31 cellular contexts compared by ENCODE assay signal in genomic region chr9:14249527-14249926, GRCh38.
"Had no signal": no experiment of that assay in that cellular context is flagged by ENCODE, and none has a peak within 500 bp of the region (broad histone marks: within the 10 kb centered on the region; RNA-seq: fewer than 3 reads in every experiment).

No MANE protein-coding gene starts in this region.

- H3K4me1 Mint-ChIP-seq: activated CD4-positive, alpha-beta memory T cell treated with anti-CD3 and anti-CD28 coated beads, Interleukin-2, amount 10 ng/mL, durations not matched to agents 7 days and 5 days; activated CD4-positive, alpha-beta T cell treated with anti-CD3 and anti-CD28 coated beads, Interleukin-2, amount 10 ng/mL, durations not matched to agents 7 days and 5 days; activated T-helper 17 cell treated with anti-CD3 and anti-CD28 coated beads, Interleukin-2, amount 50 U/mL, for 72 hours; stimulated activated effector memory CD8-positive, alpha-beta T cell treated with anti-CD3 and anti-CD28 coated beads, Interleukin-12 subunit alpha, Interleukin-12 subunit beta, amount 100 ng/mL, for 72 hours; T-helper 17 cell had no signal

- H3K27me3 Mint-ChIP-seq: activated CD4-positive, alpha-beta memory T cell treated with anti-CD3 and anti-CD28 coated beads, Interleukin-2, amount 10 ng/mL, durations not matched to agents 7 days and 5 days; activated CD4-positive, alpha-beta T cell treated with anti-CD3 and anti-CD28 coated beads, Interleukin-2, amount 10 ng/mL, durations not matched to agents 7 days and 5 days; dendritic cell treated with granulocyte-macrophage colony-stimulating factor and Interleukin-4, amounts not matched to agents 40 ng/mL and 50 ng/mL, for 4 days had no signal

- H3K9me3 Mint-ChIP-seq: activated CD4-positive, alpha-beta memory T cell treated with anti-CD3 and anti-CD28 coated beads, Interleukin-2, amount 10 ng/mL, durations not matched to agents 7 days and 5 days; activated CD4-positive, alpha-beta T cell treated with anti-CD3 and anti-CD28 coated beads, Interleukin-2, amount 10 ng/mL, durations not matched to agents 7 days and 5 days; activated T-cell treated with anti-CD3 and anti-CD28 coated beads, Interleukin-2, amount 50 U/mL, for 4 hours; activated T-helper 17 cell treated with anti-CD3 and anti-CD28 coated beads, Interleukin-2, amount 50 U/mL, for 72 hours; dendritic cell treated with granulocyte-macrophage colony-stimulating factor and Interleukin-4, amounts not matched to agents 40 ng/mL and 50 ng/mL, for 4 days; endodermal cell; nephron progenitor cell; stimulated activated effector memory CD8-positive, alpha-beta T cell treated with anti-CD3 and anti-CD28 coated beads, Interleukin-12 subunit alpha, Interleukin-12 subunit beta, amount 100 ng/mL, for 72 hours; stimulated activated naive CD8-positive, alpha-beta T cell treated with anti-CD3 and anti-CD28 coated beads, Interleukin-15, Interleukin-2, amounts not matched to agents 100 ng/mL and 50 ng/mL, for 24 hours had no signal

- H3K4me3 ChIP-seq: breast epithelium, esophagus muscularis mucosa, heart left ventricle, lower lobe of right lung, mucosa of descending colon, skin epidermis had no signal

- H3K27ac ChIP-seq: esophagus muscularis mucosa, foreskin keratinocyte, lower lobe of right lung, neutrophil, skin epidermis had no signal

- H3K9me3 ChIP-seq: breast epithelium, esophagus muscularis mucosa, heart left ventricle, lower lobe of right lung, mucosa of descending colon, neutrophil had no signal

- H3K36me3 ChIP-seq: breast epithelium, esophagus muscularis mucosa, lower lobe of right lung, neutrophil had no signal

- H3K36me3 Mint-ChIP-seq: stimulated activated effector memory CD8-positive, alpha-beta T cell treated with anti-CD3 and anti-CD28 coated beads, Interleukin-12 subunit alpha, Interleukin-12 subunit beta, amount 100 ng/mL, for 72 hours had no signal

- H3K27ac Mint-ChIP-seq: activated CD4-positive, alpha-beta memory T cell treated with anti-CD3 and anti-CD28 coated beads, Interleukin-2, amount 10 ng/mL, durations not matched to agents 7 days and 5 days; activated CD4-positive, alpha-beta T cell treated with anti-CD3 and anti-CD28 coated beads, Interleukin-2, amount 10 ng/mL, durations not matched to agents 7 days and 5 days; activated T-helper 17 cell treated with anti-CD3 and anti-CD28 coated beads, Interleukin-2, amount 50 U/mL, for 72 hours; dendritic cell treated with granulocyte-macrophage colony-stimulating factor and Interleukin-4, amounts not matched to agents 40 ng/mL and 50 ng/mL, for 4 days; endodermal cell; nephron progenitor cell; stimulated activated effector memory CD8-positive, alpha-beta T cell treated with anti-CD3 and anti-CD28 coated beads, Interleukin-12 subunit alpha, Interleukin-12 subunit beta, amount 100 ng/mL, for 72 hours; stimulated activated naive CD8-positive, alpha-beta T cell treated with anti-CD3 and anti-CD28 coated beads, Interleukin-15, Interleukin-2, amounts not matched to agents 100 ng/mL and 50 ng/mL, for 24 hours; T-helper 17 cell had no signal

- ATAC-seq: activated T-cell treated with anti-CD3 and anti-CD28 coated beads, Interleukin-2, amount 50 U/mL, for 4 hours; activated T-helper 17 cell treated with anti-CD3 and anti-CD28 coated beads, Interleukin-2, amount 50 U/mL, for 72 hours; foreskin keratinocyte; heart left ventricle; left lobe of liver; lower lobe of right lung; mucosa of descending colon; sciatic nerve; stimulated activated effector memory CD8-positive, alpha-beta T cell treated with anti-CD3 and anti-CD28 coated beads, Interleukin-12 subunit alpha, Interleukin-12 subunit beta, amount 100 ng/mL, for 72 hours; T-helper 17 cell had no signal

- H3K27me3 ChIP-seq: breast epithelium, esophagus muscularis mucosa, foreskin keratinocyte, heart left ventricle, neutrophil had no signal

- DNase-seq: activated CD4-positive, alpha-beta memory T cell treated with anti-CD3 and anti-CD28 coated beads, Interleukin-2, amount 10 ng/mL, durations not matched to agents 7 days and 5 days; activated CD4-positive, alpha-beta T cell treated with anti-CD3 and anti-CD28 coated beads for 1 hour; activated CD4-positive, alpha-beta T cell treated with anti-CD3 and anti-CD28 coated beads, Interleukin-2, amount 10 ng/mL, durations not matched to agents 7 days and 5 days; activated gamma-delta T cell treated with Interleukin-2 at 50 U/mL for 16 hours; activated naive CD4-positive, alpha-beta T cell treated with anti-CD3 and anti-CD28 coated beads, Interleukin-2, amount 50 U/mL, for 16 hours; activated T-cell treated with anti-CD3 and anti-CD28 coated beads, Interleukin-2, amount 50 U/mL, for 4 hours; amniotic stem cell; central memory CD4-positive, alpha-beta T cell; endodermal cell; foreskin keratinocyte; heart left ventricle; kidney glomerular epithelial cell; lower lobe of right lung; mesenchymal stem cell; mucosa of descending colon; nephron progenitor cell; stimulated activated CD4-positive, alpha-beta T cell treated with anti-CD3 and anti-CD28 coated beads, Interleukin-12 subunit alpha, Interleukin-12 subunit beta, amount 100 ng/mL, for 4 hours; stimulated activated CD4-positive, alpha-beta T cell treated with anti-CD3 and anti-CD28 coated beads, Interleukin-4, amount 100 ng/mL, for 24 hours; substantia nigra; T-helper 17 cell; T1000 had no signal

- H3K4me3 Mint-ChIP-seq: activated CD4-positive, alpha-beta memory T cell treated with anti-CD3 and anti-CD28 coated beads, Interleukin-2, amount 10 ng/mL, durations not matched to agents 7 days and 5 days; activated CD4-positive, alpha-beta T cell treated with anti-CD3 and anti-CD28 coated beads, Interleukin-2, amount 10 ng/mL, durations not matched to agents 7 days and 5 days; activated T-cell treated with anti-CD3 and anti-CD28 coated beads, Interleukin-2, amount 50 U/mL, for 4 hours; activated T-helper 17 cell treated with anti-CD3 and anti-CD28 coated beads, Interleukin-2, amount 50 U/mL, for 72 hours; dendritic cell treated with granulocyte-macrophage colony-stimulating factor and Interleukin-4, amounts not matched to agents 40 ng/mL and 50 ng/mL, for 4 days; endodermal cell; nephron progenitor cell; stimulated activated effector memory CD8-positive, alpha-beta T cell treated with anti-CD3 and anti-CD28 coated beads, Interleukin-12 subunit alpha, Interleukin-12 subunit beta, amount 100 ng/mL, for 72 hours; stimulated activated naive CD8-positive, alpha-beta T cell treated with anti-CD3 and anti-CD28 coated beads, Interleukin-15, Interleukin-2, amounts not matched to agents 100 ng/mL and 50 ng/mL, for 24 hours; T-helper 17 cell had no signal
